23 cellular contexts compared by ENCODE assay signal in the genomic region with DNA sequence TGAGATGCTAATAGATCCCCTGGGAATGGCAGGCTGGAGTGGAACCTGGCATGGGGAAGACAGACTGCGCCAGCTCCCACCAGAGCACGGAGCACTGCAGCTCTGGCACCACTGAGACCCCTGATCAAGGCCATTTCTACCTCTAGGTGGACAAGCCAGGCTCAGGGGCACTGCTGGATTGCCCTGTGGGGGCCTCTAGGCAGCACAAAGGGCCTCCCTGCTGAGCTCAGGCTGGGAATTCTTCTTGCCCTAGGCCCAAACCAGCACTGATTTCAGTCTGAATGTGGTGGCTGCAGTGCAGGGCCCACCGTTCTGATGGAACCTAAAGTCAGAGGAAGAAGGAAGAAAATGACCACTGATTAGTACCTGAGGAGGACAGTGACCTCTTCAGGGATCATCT.
A peak's percentile ranks its signal among the peaks of the same experiment; 100 is the strongest.
DNase-seq lines count a peak whose midpoint lies in the region; ATAC-seq lines count a peak whose summit lies in the region.
"Had no signal": no experiment of that assay in that cellular context is flagged by ENCODE, and none has a peak within 500 bp of the region (broad histone marks: within the 10 kb centered on the region; RNA-seq: fewer than 3 reads in every experiment).

No MANE protein-coding gene starts in this region.

- no peaks in the 10 kb centered on the region for H3K4me1 Mint-ChIP-seq in T-helper 17 cell

- DNase-seq in ELF-1 (ENCODE audit: low read depth, low spot score): peak; percentile 57
- no peak for DNase-seq in T-helper 17 cell
- DNase-seq in iPS-NIHi7 (ENCODE audit: extremely low spot score): peak; percentile 35
- DNase-seq in stimulated activated CD4-positive, alpha-beta T cell treated with anti-CD3 and anti-CD28 coated beads, Interleukin-1b, Interleukin-23, amount 100 ng/mL, for 48 hours: no peak
- DNase-seq in cerebellum (ENCODE audit: low spot score): no peak
- DNase-seq: Calu3, DMS153, DND-41, Kasumi-1, NCI-H1092 treated with DMSO at 0.1 percent for 48 hours, NCI-H1436, NCI-H187, NCI-H2081 treated with DMSO at 0.1 percent for 48 hours, NCI-H446 treated with DMSO at 0.1 percent for 48 hours, NCI-H526, NCI-H82, PC-9, SJCRH30 had no signal

- H3K27me3 Mint-ChIP-seq in T-helper 17 cell: peaks cover 82% of the 10 kb centered on the region

- H3K27ac Mint-ChIP-seq in T-helper 17 cell: no peak overlapping the region

- H3K4me3 Mint-ChIP-seq in T-helper 17 cell: peak overlapping the region; percentile 19

- no peaks in the 10 kb centered on the region for H3K9me3 ChIP-seq in T-helper 17 cell (ENCODE audit: control insufficient read depth, low read length, poor library complexity, severe bottlenecking)
- H3K9me3 ChIP-seq: SJCRH30 had no signal

- no peak for ATAC-seq in T-helper 17 cell
- ATAC-seq in HG02623 (IDR thresholded peaks at IDR 0.05; ENCODE audit: unreplicated experiment): no peak
- no peak for ATAC-seq in HG02885 (IDR thresholded peaks at IDR 0.05; ENCODE audit: poor library complexity, unreplicated experiment)
- ATAC-seq: K562, Right ventricle myocardium inferior, SK-N-SH treated with all-trans-retinoic acid at 6 μM for 48 hours had no signal

- H3K36me3 Mint-ChIP-seq in T-helper 17 cell (ENCODE audit: low read depth): peaks cover 4% of the 10 kb centered on the region

Comparison
In these comparisons a context has a peak if more than half of its experiments do, and no peak if none do; other contexts are left out.
1. DNase-seq: peak in ELF-1 (single experiment) and iPS-NIHi7 (single experiment); none in T-helper 17 cell (0 of 3), stimulated activated CD4-positive, alpha-beta T cell treated with anti-CD3 and anti-CD28 coated beads, Interleukin-1b, Interleukin-23, amount 100 ng/mL, for 48 hours (single experiment) and cerebellum (single experiment).